In the genomic region with DNA sequence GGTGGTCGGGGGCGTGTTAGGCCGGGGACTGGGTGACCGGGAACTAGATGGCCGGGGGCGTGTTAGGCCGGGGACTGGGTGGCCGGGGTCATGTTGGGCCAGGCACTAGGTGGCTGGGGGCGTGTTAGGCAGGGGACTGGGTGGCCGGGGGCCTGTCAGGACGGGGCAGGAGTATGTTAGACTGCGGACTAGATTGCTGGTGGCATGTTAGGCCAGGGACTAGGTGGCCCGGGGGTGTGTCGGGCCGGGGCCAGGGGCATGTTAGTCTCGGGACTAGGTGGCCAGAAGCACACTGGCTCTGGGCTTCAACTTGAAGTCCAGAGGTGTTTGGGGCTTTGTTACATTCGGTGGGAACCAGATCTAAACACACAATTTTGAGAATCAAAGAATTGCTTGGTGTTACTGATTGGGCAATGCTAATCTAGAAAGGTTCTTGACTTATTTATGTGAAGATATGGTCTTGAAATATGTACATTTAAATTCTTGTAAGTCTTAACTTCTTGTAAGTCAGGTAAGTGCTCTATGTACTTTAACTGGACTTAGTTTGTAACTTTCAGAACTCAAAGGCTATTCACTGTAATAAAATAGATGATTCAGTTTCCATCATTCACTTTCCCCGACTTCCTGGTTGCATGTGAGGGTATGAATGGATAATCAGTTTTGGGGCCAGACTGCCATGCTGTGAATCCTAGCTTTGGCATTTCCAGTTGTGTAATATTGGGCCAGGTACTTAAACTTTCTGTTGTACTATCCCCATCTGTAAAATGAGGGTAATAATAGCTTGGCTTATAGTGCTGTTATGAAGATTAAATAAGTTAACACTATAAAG, we compare ENCODE assay signal across 8 cellular contexts. TPM values are rescaled to one million over a fixed set of nuclear protein-coding genes. Genes with fewer than 3 reads are reported as not detected.
DNase-seq lines count a peak whose midpoint lies in the region; ATAC-seq and TF ChIP-seq lines count a peak whose summit lies in the region.

No MANE protein-coding gene starts in this region.

- H3K27me3 ChIP-seq in brain microvascular endothelial cell (replicated peaks) (no peaks in the 10 kb centered on the region), liver (ENCODE audit: control insufficient read depth in 4 of 4, insufficient read depth in 4 of 4, low read length in 3 of 4) (no peaks in the 10 kb centered on the region), tibial nerve (no peaks in the 10 kb centered on the region)

- ATAC-seq in HG03378 (IDR thresholded peaks at IDR 0.05; ENCODE audit: unreplicated experiment): no peak

- H3K27ac ChIP-seq in brain microvascular endothelial cell (no peak overlapping the region), liver (ENCODE audit: low read depth in 1 of 2, low read length in 2 of 2) (no peak overlapping the region), tibial nerve (peak overlapping the region in 2 of 4 donors; percentile 75 to 87)

- no peaks in the 10 kb centered on the region for H3K9me3 ChIP-seq in liver (ENCODE audit: control insufficient read depth in 4 of 4, low read length in 3 of 4)
- H3K9me3 ChIP-seq in tibial nerve: no peaks in the 10 kb centered on the region

- H3K4me3 ChIP-seq in GM12865 (ENCODE audit: low read depth, low read length): peak overlapping the region; percentile 65
- H3K4me3 ChIP-seq in brain microvascular endothelial cell (ENCODE audit: low read depth, low read length): peak overlapping the region; percentile 70
- H3K4me3 ChIP-seq in liver (ENCODE audit: low read depth in 1 of 3, low read length in 3 of 3): peak overlapping the region; percentile 52 to 95 (median 70)
- H3K4me3 ChIP-seq in tibial nerve: peak overlapping the region; percentile 78 to 99 (median 87)

- H3K36me3 ChIP-seq in brain microvascular endothelial cell (replicated peaks) (no peaks in the 10 kb centered on the region), liver (ENCODE audit: control insufficient read depth in 4 of 4, insufficient read depth in 3 of 4, low read depth in 1 of 4, low read length in 3 of 4) (peaks cover 0 to 1% (median under 1%) of the 10 kb centered on the region in 4 donors), tibial nerve (peaks cover 0 to 17% (median 0%) of the 10 kb centered on the region in 3 donors)

- peak overlapping the region in 1 of 2 donors; percentile 69 for H3K9ac ChIP-seq in liver (ENCODE audit: low read depth in 1 of 2, low read length in 2 of 2)

- 15% methylated on average over 18 of the region's 18 CpGs for WGBS in liver
- 10% methylated on average over 17 to 18 of the region's 18 CpGs for WGBS in tibial nerve, 2 donors

- no peak for TF ChIP-seq EP300 in tibial nerve (IDR thresholded peaks at IDR 0.05)

- no peak for DNase-seq in GM12865 (ENCODE audit: low read depth)
- DNase-seq in KBM-7: peak; percentile 17
- no peak for DNase-seq in brain microvascular endothelial cell
- DNase-seq in tibial nerve (ENCODE audit: low spot score in 2 of 2): no peak
- DNase-seq in GF-D8 (lab: John Stamatoyannopoulos, UW): no peak
- DNase-seq in NCI-H345 (lab: John Stamatoyannopoulos, UW): no peak

- no peak for TF ChIP-seq POLR2A in tibial nerve (IDR thresholded peaks at IDR 0.05)

- peaks cover 0 to 21% (median 8%) of the 10 kb centered on the region in 4 donors for H3K4me1 ChIP-seq in liver (ENCODE audit: control insufficient read depth in 4 of 4, insufficient read depth in 4 of 4, low read length in 3 of 4)
- H3K4me1 ChIP-seq in tibial nerve: peaks cover 0 to 39% (median 8%) of the 10 kb centered on the region in 4 donors

- in situ Hi-C loops in KBM-7 (cut with MboI; ENCODE audit: low pct_unique_long_range_greater_than_20kb, low sequenced_read_pairs): no loop called here
- in situ Hi-C loops in brain microvascular endothelial cell (cut with HindIII; ENCODE audit: low pct_ligation_motif_present, low sequenced_read_pairs): no loop called here

- no peak for TF ChIP-seq RAD21 in liver (IDR thresholded peaks at IDR 0.05)

- TF ChIP-seq CTCF in GM12865 (IDR thresholded peaks at IDR 0.05; ENCODE audit: insufficient read depth, low read depth, low read length, missing control alignments) (no peak), brain microvascular endothelial cell (IDR thresholded peaks at IDR 0.05; ENCODE audit: low read depth, low read length, missing control alignments) (no peak), liver (IDR thresholded peaks at IDR 0.05; ENCODE audit: low read depth, low read length, missing input control) (no peak), tibial nerve (IDR thresholded peaks at IDR 0.05) (no peak)

TF ChIP-seq in liver, 16 proteins besides CTCF, POLR2A, EP300 and RAD21:
- no peak for TF ChIP-seq EGR1 (IDR thresholded peaks at IDR 0.05; ENCODE audit: low read depth in 2 of 2)

RNA-seq across cellular contexts. Expression of a gene that starts 1.1 kb away (rescaled TPM):
- total RNA-seq in liver (10 to 100 TPM; 33.1 to 36.1 TPM), tibial nerve (10 to 100 TPM; 69.3 to 80.0 (median 73.1) TPM)
- polyA plus RNA-seq in liver: 10 to 100 TPM in 1 of 2 donors, 1 to 10 TPM in 1; 8.4 to 26.6 TPM

RNA-seq across cellular contexts. Expression of a gene that starts 30.5 kb away (rescaled TPM):
- total RNA-seq in liver (10 to 100 TPM; 12.6 to 17.5 TPM), tibial nerve (10 to 100 TPM; 17.7 to 45.8 (median 31.5) TPM)
- 1 to 10 TPM; 8.7 to 9.2 TPM for polyA plus RNA-seq in liver

RNA-seq across cellular contexts. Expression of a gene that starts 48.8 kb away (rescaled TPM):
- total RNA-seq in liver: under 1 TPM in 1 of 2 donors, not detected in 1; 0.09 TPM
- not detected for polyA plus RNA-seq in liver
- under 1 TPM in 1 of 4 donors, not detected in 3; 0.78 TPM for total RNA-seq in tibial nerve
